In the genomic region with DNA sequence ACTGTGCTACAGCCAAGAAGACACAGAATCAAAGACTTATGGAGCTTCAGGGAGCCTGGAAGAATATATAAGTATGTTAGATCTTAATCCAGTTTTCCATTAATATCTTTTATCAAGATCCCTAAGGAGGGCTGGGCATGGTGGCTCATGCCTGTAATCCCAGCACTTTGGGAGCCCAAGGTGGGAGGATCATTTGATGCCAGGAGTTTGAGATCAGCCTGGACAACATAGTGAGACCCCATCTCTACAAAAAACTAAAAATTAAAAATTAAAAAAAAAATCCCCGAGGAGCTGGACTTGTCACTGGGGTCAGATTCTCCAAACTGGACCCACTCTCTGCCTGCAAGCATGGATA, we compare ENCODE assay signal across 1 cellular context.
TF ChIP-seq lines count a peak whose summit lies in the region.

No MANE protein-coding gene starts in this region.

TF ChIP-seq in H1, 55 proteins besides CTCF, POLR2A, EP300 and RAD21:
- TF ChIP-seq YY1 (IDR thresholded peaks at IDR 0.05; ENCODE audit: low read depth, low read length) (no peak), KDM1A (IDR thresholded peaks at IDR 0.05; ENCODE audit: borderline replicate concordance, low read length) (peak; percentile 19; the same call in 1 of the 2 replicates)
